ENCODE assay signal across 1 cellular context in the genomic region with DNA sequence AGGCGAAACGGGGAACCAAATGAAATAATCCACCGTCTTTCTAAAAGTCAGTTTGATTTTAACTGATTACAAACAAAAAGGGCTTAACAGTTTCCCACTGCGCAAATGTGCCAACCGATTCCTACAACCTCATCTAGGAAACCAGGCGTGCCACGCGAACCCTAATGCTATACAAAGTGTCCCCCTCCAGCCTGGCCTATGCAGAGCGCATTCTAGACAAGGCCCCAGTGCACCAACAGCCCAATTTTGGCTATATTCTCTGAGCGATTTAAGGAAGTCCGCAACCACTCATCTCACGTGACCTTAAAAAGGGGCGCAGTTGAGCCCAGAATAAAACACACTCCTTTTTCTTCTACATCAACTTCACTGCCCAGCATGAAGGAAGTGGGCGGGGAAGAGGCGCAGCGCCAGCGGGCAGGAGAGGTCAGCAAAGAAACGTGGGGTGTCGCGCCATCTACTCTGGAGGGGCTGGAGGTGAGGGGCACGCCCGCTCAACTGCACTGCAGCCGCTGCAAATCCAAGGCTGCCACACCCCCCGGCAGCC.
TF ChIP-seq lines count a peak whose summit lies in the region.

No MANE protein-coding gene starts in this region.

TF ChIP-seq in IMR-90, 13 proteins besides CTCF, POLR2A, EP300 and RAD21:
- TF ChIP-seq USF2 (IDR thresholded peaks at IDR 0.05; ENCODE audit: low read depth, low read length) (peak; percentile 68), MXI1 (IDR thresholded peaks at IDR 0.05; ENCODE audit: borderline replicate concordance, low read depth, low read length) (peak; percentile 56; the same call in 1 of the 2 replicates), SMC3 (IDR thresholded peaks at IDR 0.05; ENCODE audit: low read depth, low read length) (no peak), BHLHE40 (IDR thresholded peaks at IDR 0.05; ENCODE audit: low read depth, low read length) (peak; percentile 73)
